8 cellular contexts compared by ENCODE assay signal in the genomic region with DNA sequence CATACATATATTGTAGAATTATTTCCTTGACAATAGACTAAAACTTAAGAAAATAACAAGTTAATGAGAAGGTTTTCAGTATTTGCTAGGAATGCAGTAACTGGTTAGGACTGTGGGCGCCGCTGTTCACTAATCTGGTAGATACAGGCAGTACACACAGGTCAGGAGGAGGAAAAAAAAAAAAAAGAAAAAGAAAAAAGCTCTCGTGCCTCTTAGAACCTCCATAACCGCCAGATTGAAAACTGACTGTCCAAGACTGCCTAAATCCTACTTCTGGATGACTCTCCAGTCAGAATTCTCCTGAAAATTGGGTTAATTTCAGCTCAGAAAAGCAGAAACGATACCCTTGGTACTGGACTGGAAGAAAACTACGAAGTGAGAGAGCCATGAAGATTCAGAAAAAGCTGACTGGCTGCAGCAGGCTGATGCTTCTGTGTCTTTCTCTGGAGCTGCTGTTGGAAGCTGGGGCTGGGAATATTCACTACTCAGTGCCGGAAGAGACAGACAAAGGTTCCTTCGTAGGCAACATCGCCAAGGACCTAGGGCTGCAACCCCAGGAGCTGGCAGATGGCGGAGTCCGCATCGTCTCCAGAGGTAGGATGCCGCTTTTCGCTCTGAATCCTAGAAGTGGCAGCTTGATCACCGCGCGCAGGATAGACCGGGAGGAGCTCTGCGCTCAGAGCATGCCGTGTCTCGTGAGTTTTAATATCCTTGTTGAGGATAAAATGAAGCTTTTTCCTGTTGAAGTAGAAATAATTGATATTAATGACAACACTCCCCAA. TPM values are rescaled to one million over a fixed set of nuclear protein-coding genes. Genes with fewer than 3 reads are reported as not detected.
DNase-seq lines count a peak whose midpoint lies in the region; ATAC-seq, FAIRE-seq and TF ChIP-seq lines count a peak whose summit lies in the region.

PCDHGA1 (plus strand) TSS at position 216 of the 782 bp plus-strand sequence.

- no peaks in the 10 kb centered on the region for H3K9me1 ChIP-seq in K562 (ENCODE audit: control insufficient read depth, insufficient read depth, low read length)

- no peak within 1 kb of the TSS for H3K4me2 ChIP-seq in K562 (ENCODE audit: insufficient read depth, low read length)
- H3K4me2 ChIP-seq in neural progenitor cell, result no peak within 1 kb of the TSS

- TF ChIP-seq POLR2A in K562 (conservative IDR thresholded peaks at IDR 0.05), result no peak

- peak in 1 of 2 experiments; percentile 24; a peak in 1 of 4 replicates for TF ChIP-seq RAD21 in K562 (CRISPR knock-in tag; conservative IDR thresholded peaks at IDR 0.05 in 1 of 2, IDR thresholded peaks at IDR 0.05 in 1 of 2)

- no peak within 1 kb of the TSS for H3K9ac ChIP-seq in K562 (ENCODE audit: insufficient read depth in 1 of 2, low read depth in 2 of 2, low read length in 2 of 2)
- H3K9ac ChIP-seq in neural progenitor cell, result no peak within 1 kb of the TSS

- no peaks in the 10 kb centered on the region for H3K36me3 Mint-ChIP-seq in neural progenitor cell

- no peaks in the 10 kb centered on the region for H3F3A ChIP-seq in neural progenitor cell (ENCODE audit: low read depth)

- intact Hi-C loops in A673 (cut with micrococcal nuclease; ENCODE audit: unreplicated experiment), result no loop called here
- intact Hi-C loops in K562 (cut with micrococcal nuclease), result no loop called here

- no peak within 1 kb of the TSS for H3K4me3 Mint-ChIP-seq in neural progenitor cell

- peaks cover 6% of the 10 kb centered on the region for H3K27me3 Mint-ChIP-seq in neural progenitor cell (ENCODE audit: insufficient read depth, low read depth)

- H3K4me3 ChIP-seq in A673 (ENCODE audit: low read depth, low read length, poor library complexity, severe bottlenecking), result no peak within 1 kb of the TSS
- peak within 1 kb of the TSS; percentile 38 for H3K4me3 ChIP-seq in GM12865 (ENCODE audit: low read depth, low read length)
- H3K4me3 ChIP-seq in K562, result 0 out of 2 replicates have a peak within 1 kb of the TSS, but pooled peaks have one; percentile 5
- H3K4me3 ChIP-seq in neural progenitor cell, result no peak within 1 kb of the TSS

- no peak for TF ChIP-seq EP300 in K562 (IDR thresholded peaks at IDR 0.05; ENCODE audit: low read length)

- no peaks in the 10 kb centered on the region for H3K27me3 ChIP-seq in A673 (replicated peaks; ENCODE audit: insufficient read depth, low read depth, low read length, poor library complexity)
- H3K27me3 ChIP-seq in K562 (ENCODE audit: control insufficient read depth in 2 of 2, insufficient read depth in 2 of 2, low read length in 2 of 2), result peaks cover 0 to 6% of the 10 kb centered on the region in 2 experiments; a peak in 3 of 5 replicates
- no peaks in the 10 kb centered on the region for H3K27me3 ChIP-seq in neural progenitor cell

- no peak within 1 kb of the TSS for H3K27ac ChIP-seq in A673 (ENCODE audit: low read depth, low read length, poor library complexity, severe bottlenecking)
- H3K27ac ChIP-seq in K562 (ENCODE audit: extremely low read depth, low read depth, low read length), result no peak within 1 kb of the TSS
- no peak within 1 kb of the TSS for H3K27ac ChIP-seq in neural progenitor cell

- peaks cover 44% of the 10 kb centered on the region for H3K9me3 Mint-ChIP-seq in neural progenitor cell

- H3K9me3 ChIP-seq in A673 (ENCODE audit: low read depth, low read length, poor library complexity, severe bottlenecking) (peaks cover 41% of the 10 kb centered on the region), K562 (replicated peaks; ENCODE audit: control insufficient read depth, insufficient read depth, low read depth, low read length) (no peaks in the 10 kb centered on the region), neural progenitor cell (ENCODE audit: low read depth) (peaks cover 6% of the 10 kb centered on the region)

- H3K4me1 ChIP-seq in A673 (ENCODE audit: insufficient read depth, low read length, poor library complexity, severe bottlenecking), result no peaks in the 10 kb centered on the region
- H3K4me1 ChIP-seq in K562 (replicated peaks in 1 of 2; ENCODE audit: control insufficient read depth in 2 of 2, insufficient read depth in 2 of 2, low read length in 2 of 2), result no peaks in the 10 kb centered on the region; a peak in 1 of 5 replicates
- no peaks in the 10 kb centered on the region for H3K4me1 ChIP-seq in neural progenitor cell

- H3K4me1 Mint-ChIP-seq in neural progenitor cell, result no peaks in the 10 kb centered on the region

- no peak within 1 kb of the TSS for H3K27ac Mint-ChIP-seq in neural progenitor cell

- POLR2A ChIA-PET in A673 (lab: Charles Lee; ENCODE audit: low non-redundant PET) (interaction anchor here (0.6 kb wide), 1 partner anchor 15 kb away, joined by 5 read pairs; no protein-coding TSS in a partner anchor), K562 (lab: Yijun Ruan, JAX) (interaction anchor here (0.6 to 2.1 kb wide), 3 partner anchors 9 to 12 kb away, joined by 3 to 14 read pairs (median 4); partner anchors contain the start of gene TAF7)

- TF ChIP-seq CTCF in A673 (conservative IDR thresholded peaks at IDR 0.05; ENCODE audit: low read depth, low read length) (peak; percentile 52), GM12865 (IDR thresholded peaks at IDR 0.05; ENCODE audit: insufficient read depth, low read depth, low read length, missing control alignments) (peak; percentile 55), K562 (IDR thresholded peaks at IDR 0.05 in 2 of 3, conservative IDR thresholded peaks at IDR 0.05 in 1 of 3; ENCODE audit: insufficient read depth in 2 of 3, low read depth in 1 of 3, low read length in 3 of 3) (peak; percentile 49 to 65 (median 55); a peak in 5 of 6 replicates), neural progenitor cell (IDR thresholded peaks at IDR 0.05) (peak; percentile 33)

- H4K20me1 ChIP-seq in K562 (replicated peaks; ENCODE audit: control insufficient read depth, insufficient read depth, low read length) (no peaks in the 10 kb centered on the region), neural progenitor cell (ENCODE audit: low read depth) (no peaks in the 10 kb centered on the region)

- CTCF ChIA-PET in A673 (lab: Charles Lee), result no interaction called here
- CTCF ChIA-PET in K562 (lab: Yijun Ruan, JAX; ENCODE audit: low intra/inter-chr PET ratio), result interaction anchor here (0.6 to 1.4 kb wide), 3 partner anchors 53 to 288 kb away, joined by 3 to 5 read pairs (median 3); partner anchors contain the start of gene DIAPH1

- WGBS in K562 (ENCODE audit: insufficient coverage, low coverage, missing lambda C conversion rate), result 35% methylated on average over 21 of the region's 21 CpGs

- ATAC-seq in K562, result peak; percentile 55
- no peak for ATAC-seq in GM21526 (IDR thresholded peaks at IDR 0.05; ENCODE audit: low FRiP score, unreplicated experiment)
- no peak for ATAC-seq in GM19452 (IDR thresholded peaks at IDR 0.05; ENCODE audit: unreplicated experiment)

- peak; percentile 11 for FAIRE-seq in K562 (lab: Jason Lieb, UNC)

- DNase-seq in A673 (ENCODE audit: low spot score) (no peak), GM12865 (ENCODE audit: low read depth) (peak; percentile 69), NCI-H1105 treated with DMSO at 0.1 percent for 48 hours (lab: John Stamatoyannopoulos, UW) (peak; percentile 63), K562 (ENCODE audit: extremely low read depth in 1 of 4, low spot score in 3 of 4) (peak; percentile 24 to 45 (median 28)), neural progenitor cell (ENCODE audit: low spot score) (peak; percentile 13), NOMO-1 treated with DMSO at 0.1 percent for 48 hours (lab: John Stamatoyannopoulos, UW; ENCODE audit: unreplicated experiment) (no peak)

- in situ Hi-C loops in K562 (cut with MboI), result no loop called here

- no peaks in the 10 kb centered on the region for H3K36me3 ChIP-seq in A673 (ENCODE audit: insufficient read depth, low read length, poor library complexity, severe bottlenecking)
- H3K36me3 ChIP-seq in K562 (ENCODE audit: control insufficient read depth, insufficient read depth, low read length), result no peaks in the 10 kb centered on the region
- peaks cover 4% of the 10 kb centered on the region for H3K36me3 ChIP-seq in neural progenitor cell

- no TSS peak for BruUV-seq in A673 (replicated peaks; lab: Mats Ljungman, UMichigan)
- no TSS peak for BruUV-seq in K562 (replicated peaks; lab: Mats Ljungman, UMichigan)

- peak within 1 kb of the TSS; percentile 11; the same call in 1 of the 2 replicates for H2AFZ ChIP-seq in K562 (ENCODE audit: low read depth, low read length)
- H2AFZ ChIP-seq in neural progenitor cell (replicated peaks), result no peak within 1 kb of the TSS

- H3K79me2 ChIP-seq in K562 (ENCODE audit: control insufficient read depth, insufficient read depth, low read length) (no peaks in the 10 kb centered on the region), neural progenitor cell (ENCODE audit: low read depth) (no peaks in the 10 kb centered on the region)

TF ChIP-seq in K562, 482 proteins besides CTCF, POLR2A, EP300 and RAD21:
- TF ChIP-seq SMC3 (conservative IDR thresholded peaks at IDR 0.05; ENCODE audit: insufficient read depth, low read depth, low read length) (0 out of 2 replicates have a peak, but pooled peaks have one; percentile 9), ZNF384 (IDR thresholded peaks at IDR 0.05; ENCODE audit: low read depth, low read length) (peak; percentile 89), ZNF695 (CRISPR knock-in tag; IDR thresholded peaks at IDR 0.05) (no peak)

RNA-seq across cellular contexts. Expression of gene PCDHGA1, which starts in this region (rescaled TPM):
- total RNA-seq in A673 (2021), result 2.2 and 2.3 TPM in 2 replicates
- total RNA-seq in K562 (2011; cell fraction: chromatin; rRNA removed; ENCODE audit: low replicate concordance), result 0.23 and 0.40 TPM in 2 replicates
- 0.39 and 0.50 TPM in 2 replicates for total RNA-seq in K562 (2011; cell fraction: nucleolus; rRNA removed)
- 0.22 and 0.38 TPM in 2 replicates for total RNA-seq in K562 (2011; cell fraction: nucleoplasm; rRNA removed)
- total RNA-seq in K562 (2014; rRNA removed), result 0.12 and 0.14 TPM in 2 replicates
- 0.13 and 0.18 TPM in 2 replicates for total RNA-seq in K562 (2014; rRNA removed; fragmentation: Illumina TruSeq; extraction: Trizol)
- 0.15 and 0.18 TPM in 2 replicates for total RNA-seq in K562 (2015; rRNA removed; fragmentation: Illumina TruSeq; extraction: Trizol)
- total RNA-seq in K562 (2021), result 0.16 and 0.20 TPM in 2 replicates
- polyA plus RNA-seq in K562 (2011; rRNA removed), result 0.08 and 0.26 TPM in 2 replicates
- polyA plus RNA-seq in K562 (2011; cell fraction: cytosol; rRNA removed), result 0.04 and 0.33 TPM in 2 replicates
- 0.10 and 0.41 TPM in 2 replicates for polyA plus RNA-seq in K562 (2011; cell fraction: nucleus; rRNA removed)
- 0.16 and 0.40 TPM in 2 replicates for polyA plus RNA-seq in K562 (2012)
- 0.12 and 0.21 TPM in 2 replicates for polyA plus RNA-seq in K562 (2014; fragmentation: Illumina TruSeq; extraction: Trizol)
- not detected for polyA plus RNA-seq in K562 (2014; fragmentation: Nextera tagmentation; extraction: Ambion mirVana)
- polyA plus RNA-seq in K562 (2014; rRNA removed), result 0.05 and 0.24 TPM in 2 replicates
- 0.18 and 0.53 TPM in 2 replicates for polyA minus RNA-seq in K562 (2011; rRNA and poly(A)+ RNA removed)
- 0.19 TPM in 1 of 2 replicates, not detected in the other for polyA minus RNA-seq in K562 (2011; cell fraction: cytosol; rRNA and poly(A)+ RNA removed)
- polyA minus RNA-seq in K562 (2011; cell fraction: nucleus; rRNA and poly(A)+ RNA removed), result 0.22 and 0.54 TPM in 2 replicates
- 1.0 and 1.5 TPM in 2 replicates for total RNA-seq in neural progenitor cell (ENCODE audit: low replicate concordance)

Comparison
In these comparisons a context has a peak if more than half of its experiments do, and no peak if none do; other contexts are left out.
1. Peak in DNase-seq, ATAC-seq and H3K4me3 ChIP-seq in K562; RNA of the gene not detected or under 1 TPM.
2. DNase-seq: peak in GM12865 (single experiment), NCI-H1105 treated with DMSO at 0.1 percent for 48 hours (single experiment) and neural progenitor cell (single experiment); none in A673 (single experiment) and NOMO-1 treated with DMSO at 0.1 percent for 48 hours (single experiment).
3. Peak in every context shown above with its lines, with median percentiles within 50 percentile points of each other: CTCF ChIP-seq.